In genomic region chr5:146447734-146448380, GRCh38 we compare ENCODE assay signal across 1 cellular context.
TF ChIP-seq lines count a peak whose summit lies in the region.

No MANE protein-coding gene starts in this region.

TF ChIP-seq in GM12878, 131 proteins besides CTCF, POLR2A, EP300 and RAD21 (continued from another document):
- TF ChIP-seq PML (IDR thresholded peaks at IDR 0.05; ENCODE audit: low read length): 0 out of 2 replicates have a peak, but pooled peaks have one; percentile 4
- peak; percentile 11 for TF ChIP-seq MYC (IDR thresholded peaks at IDR 0.05; ENCODE audit: insufficient read depth, insufficient read length, insufficient replicate concordance, low read length, severe bottlenecking)
- TF ChIP-seq SIN3A (IDR thresholded peaks at IDR 0.05; ENCODE audit: low read depth, low read length): 0 out of 2 replicates have a peak, but pooled peaks have one; percentile 14
- no peak for TF ChIP-seq STAT1 (conservative IDR thresholded peaks at IDR 0.05)
- 0 out of 2 replicates have a peak, but pooled peaks have one; percentile 25 for TF ChIP-seq NFIC (IDR thresholded peaks at IDR 0.05; ENCODE audit: low read depth, low read length)
- TF ChIP-seq PAX5 (IDR thresholded peaks at IDR 0.05; ENCODE audit: borderline replicate concordance, low read depth, low read length): no peak
- TF ChIP-seq, protein P1, sequence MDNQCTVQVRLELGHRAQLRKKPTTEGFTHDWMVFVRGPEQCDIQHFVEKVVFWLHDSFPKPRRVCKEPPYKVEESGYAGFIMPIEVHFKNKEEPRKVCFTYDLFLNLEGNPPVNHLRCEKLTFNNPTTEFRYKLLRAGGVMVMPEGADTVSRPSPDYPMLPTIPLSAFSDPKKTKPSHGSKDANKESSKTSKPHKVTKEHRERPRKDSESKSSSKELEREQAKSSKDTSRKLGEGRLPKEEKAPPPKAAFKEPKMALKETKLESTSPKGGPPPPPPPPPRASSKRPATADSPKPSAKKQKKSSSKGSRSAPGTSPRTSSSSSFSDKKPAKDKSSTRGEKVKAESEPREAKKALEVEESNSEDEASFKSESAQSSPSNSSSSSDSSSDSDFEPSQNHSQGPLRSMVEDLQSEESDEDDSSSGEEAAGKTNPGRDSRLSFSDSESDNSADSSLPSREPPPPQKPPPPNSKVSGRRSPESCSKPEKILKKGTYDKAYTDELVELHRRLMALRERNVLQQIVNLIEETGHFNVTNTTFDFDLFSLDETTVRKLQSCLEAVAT (IDR thresholded peaks at IDR 0.05): peak; percentile 86
- TF ChIP-seq SMARCA5 (IDR thresholded peaks at IDR 0.05): no peak
- peak; percentile 70 for TF ChIP-seq POLR2AphosphoS5 (IDR thresholded peaks at IDR 0.05; ENCODE audit: low read length)
